Comparison of ENCODE assay signal across 13 cellular contexts in the genomic region with DNA sequence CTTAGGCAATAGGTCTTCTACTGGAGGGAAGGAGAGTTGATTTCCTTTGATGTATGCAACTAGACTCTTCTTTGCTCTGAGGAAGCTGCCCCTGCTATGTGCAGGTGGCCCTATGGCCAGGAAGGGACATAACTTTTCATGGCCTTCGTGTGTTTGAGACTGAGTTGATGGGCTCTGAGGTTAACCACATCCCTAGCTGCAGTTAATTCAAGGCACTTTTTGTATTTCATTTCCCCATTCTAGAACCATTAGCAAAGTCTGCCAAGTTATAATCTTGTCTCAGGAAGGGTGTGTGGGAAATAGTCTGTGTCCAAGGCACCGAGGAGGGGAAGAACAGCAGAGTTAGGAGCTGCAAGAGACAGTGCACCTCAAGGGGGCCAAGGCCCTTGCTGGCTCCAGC. TPM values are rescaled to one million over a fixed set of nuclear protein-coding genes. Genes with fewer than 3 reads are reported as not detected.
DNase-seq lines count a peak whose midpoint lies in the region; ATAC-seq, FAIRE-seq and TF ChIP-seq lines count a peak whose summit lies in the region.
"Had no signal": no experiment of that assay in that cellular context is flagged by ENCODE, and none has a peak within 500 bp of the region (broad histone marks: within the 10 kb centered on the region; RNA-seq: fewer than 3 reads in every experiment).

No MANE protein-coding gene starts in this region.

- DNase-seq in KG1 (lab: John Stamatoyannopoulos, UW) (peak; percentile 34), mucosa of descending colon (peak in 1 of 3 donors; percentile 9), foreskin fibroblast (no peak), NCI-H1105 (lab: John Stamatoyannopoulos, UW) (no peak), RCC 7860 (ENCODE audit: low spot score) (no peak), right cardiac atrium (no peak)
- DNase-seq: MG63; stimulated activated CD4-positive, alpha-beta T cell treated with anti-CD3 and anti-CD28 coated beads, Interleukin-2, amount 100 ng/mL, for 24 hours had no signal

- ATAC-seq in GM18907 (IDR thresholded peaks at IDR 0.05; ENCODE audit: unreplicated experiment) (peak; percentile 67), HG02678 (IDR thresholded peaks at IDR 0.05; ENCODE audit: unreplicated experiment) (peak; percentile 73), mucosa of descending colon (peak; percentile 62), right cardiac atrium (no peak)

- no peak for FAIRE-seq in RCC 7860 (lab: Jason Lieb, UNC)

- TF ChIP-seq CTCF in mucosa of descending colon (IDR thresholded peaks at IDR 0.05) (no peak), foreskin fibroblast (IDR thresholded peaks at IDR 0.05; ENCODE audit: low read depth, low read length) (no peak)

- H3K9me3 ChIP-seq in mucosa of descending colon = no peaks in the 10 kb centered on the region
- no peaks in the 10 kb centered on the region for H3K9me3 ChIP-seq in right cardiac atrium (ENCODE audit: control insufficient read depth, low read length)
- H3K9me3 ChIP-seq: MG63 had no signal

- intact Hi-C loops in mucosa of descending colon (cut with DNase I, micrococcal nuclease) (no loop called here), right cardiac atrium (cut with DNase I) (no loop called here)

- 41% methylated on average over 2 of the region's 2 CpGs for WGBS in right cardiac atrium

- H3K27ac ChIP-seq in right cardiac atrium (ENCODE audit: low read length) = no peak overlapping the region

- H3K36me3 ChIP-seq in mucosa of descending colon (ENCODE audit: low read depth) = no peaks in the 10 kb centered on the region
- H3K36me3 ChIP-seq: MG63 had no signal

- H3K27me3 ChIP-seq in right cardiac atrium (ENCODE audit: control insufficient read depth, insufficient read depth) = no peaks in the 10 kb centered on the region

- H3K4me3 ChIP-seq in mucosa of descending colon (no peak overlapping the region), foreskin fibroblast (ENCODE audit: low read depth in 1 of 2, low read length in 2 of 2) (no peak overlapping the region), right cardiac atrium (ENCODE audit: low read length) (no peak overlapping the region)
- H3K4me3 ChIP-seq: MG63 had no signal

- H3K4me1 ChIP-seq in mucosa of descending colon (ENCODE audit: low read depth) (no peaks in the 10 kb centered on the region), right cardiac atrium (ENCODE audit: control insufficient read depth, insufficient read depth, low read length) (no peaks in the 10 kb centered on the region)

RNA-seq across cellular contexts. Expression of gene FCRL4, which starts 2.5 kb away (rescaled TPM):
- total RNA-seq in mucosa of descending colon = under 1 TPM in 2 of 3 donors, not detected in 1; 0.09 to 0.12 TPM
- not detected for total RNA-seq in right cardiac atrium
- not detected for polyA plus RNA-seq in right cardiac atrium
- total RNA-seq: fibroblast of lung; T-helper 2 cell treated with Interferon-gamma antibody and Interleukin-4, amounts not matched to agents 100 ng/mL and 5 ng/mL, for 36 hours had no signal
- polyA plus RNA-seq: adipose tissue, fibroblast of lung had no signal

RNA-seq across cellular contexts. Expression of gene FCRL5, which starts 43.0 kb away (rescaled TPM):
- total RNA-seq in mucosa of descending colon (1 to 10 TPM in 2 of 3 donors, under 1 TPM in 1; 0.95 to 3.3 (median 1.7) TPM), right cardiac atrium (under 1 TPM in 3 of 4 donors, not detected in 1; 0.08 to 0.32 (median 0.11) TPM)
- not detected for polyA plus RNA-seq in right cardiac atrium
- total RNA-seq: fibroblast of lung; T-helper 2 cell treated with Interferon-gamma antibody and Interleukin-4, amounts not matched to agents 100 ng/mL and 5 ng/mL, for 36 hours had no signal

Comparison
In these comparisons a context has a peak if more than half of its experiments do, and no peak if none do; other contexts are left out.
1. ATAC-seq: peak in GM18907 (single experiment), HG02678 (single experiment) and mucosa of descending colon (single experiment); none in right cardiac atrium (0 of 2).